In the genomic region with DNA sequence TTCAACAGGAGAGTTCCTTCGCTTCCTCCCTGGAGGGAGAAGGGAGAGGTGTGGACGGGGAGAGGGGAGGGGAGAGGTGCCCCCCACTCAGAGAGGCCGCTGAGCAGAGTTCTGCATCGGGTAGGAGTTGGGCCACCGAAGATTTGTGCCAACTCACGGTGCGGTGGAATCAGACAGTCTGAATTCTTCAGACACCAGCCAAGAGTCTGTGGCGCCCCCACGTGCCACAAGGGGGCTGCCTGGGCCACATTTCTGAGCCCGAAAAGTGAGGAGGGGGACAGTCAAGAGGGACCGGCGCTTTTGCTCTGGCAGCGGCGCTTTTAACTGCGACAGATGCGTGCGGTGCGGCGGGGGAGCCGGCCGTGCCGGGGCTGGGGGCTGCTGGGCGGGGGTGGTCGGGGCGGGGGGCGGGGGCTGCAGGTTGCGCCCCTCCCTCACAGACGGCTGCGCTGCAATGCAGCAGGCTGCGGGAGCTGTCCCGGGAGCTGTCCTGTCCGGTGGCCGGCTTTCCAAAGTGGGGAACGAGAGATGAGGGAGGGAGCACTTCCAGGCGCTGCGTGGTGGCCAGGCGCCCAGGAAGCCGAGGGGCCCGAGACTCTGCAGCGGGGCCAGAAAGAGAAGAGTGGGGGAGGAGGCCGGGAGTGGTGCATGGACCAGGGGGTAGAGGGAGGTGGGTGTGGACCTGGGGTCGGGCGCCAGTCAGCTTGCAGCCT, we compare ENCODE assay signal across 1 cellular context.
A peak's percentile ranks its signal among the peaks of the same experiment; 100 is the strongest.
TF ChIP-seq lines count a peak whose summit lies in the region.

No MANE protein-coding gene starts in this region.

TF ChIP-seq in K562, 482 proteins besides CTCF, POLR2A, EP300 and RAD21:
- TF ChIP-seq PPARD (CRISPR knock-in tag; IDR thresholded peaks at IDR 0.05) (no peak), SMC3 (conservative IDR thresholded peaks at IDR 0.05; ENCODE audit: insufficient read depth, low read depth, low read length) (0 out of 2 replicates have a peak, but pooled peaks have one; percentile 22), MAZ (CRISPR knock-in tag; conservative IDR thresholded peaks at IDR 0.05 in 1 of 2, IDR thresholded peaks at IDR 0.05 in 1 of 2) (peak in 1 of 2 experiments; percentile 46; a peak in 1 of 4 replicates), ZBTB7A (IDR thresholded peaks at IDR 0.05; ENCODE audit: borderline replicate concordance, control insufficient read depth, low read depth, low read length) (peak; percentile 60; the same call in 1 of the 2 replicates), PML (IDR thresholded peaks at IDR 0.05; ENCODE audit: low read length) (no peak), NFE2 (IDR thresholded peaks at IDR 0.05; ENCODE audit: low read depth) (peak; percentile 60), C11orf30 (IDR thresholded peaks at IDR 0.05; ENCODE audit: low read depth) (peak; percentile 57), BHLHE40 (IDR thresholded peaks at IDR 0.05; ENCODE audit: low read length) (peak; percentile 86), ZNF133 (CRISPR knock-in tag; IDR thresholded peaks at IDR 0.05) (no peak), MAFG (tag; conservative IDR thresholded peaks at IDR 0.05) (0 out of 2 replicates have a peak, but pooled peaks have one; percentile 6)
